In the genomic region with DNA sequence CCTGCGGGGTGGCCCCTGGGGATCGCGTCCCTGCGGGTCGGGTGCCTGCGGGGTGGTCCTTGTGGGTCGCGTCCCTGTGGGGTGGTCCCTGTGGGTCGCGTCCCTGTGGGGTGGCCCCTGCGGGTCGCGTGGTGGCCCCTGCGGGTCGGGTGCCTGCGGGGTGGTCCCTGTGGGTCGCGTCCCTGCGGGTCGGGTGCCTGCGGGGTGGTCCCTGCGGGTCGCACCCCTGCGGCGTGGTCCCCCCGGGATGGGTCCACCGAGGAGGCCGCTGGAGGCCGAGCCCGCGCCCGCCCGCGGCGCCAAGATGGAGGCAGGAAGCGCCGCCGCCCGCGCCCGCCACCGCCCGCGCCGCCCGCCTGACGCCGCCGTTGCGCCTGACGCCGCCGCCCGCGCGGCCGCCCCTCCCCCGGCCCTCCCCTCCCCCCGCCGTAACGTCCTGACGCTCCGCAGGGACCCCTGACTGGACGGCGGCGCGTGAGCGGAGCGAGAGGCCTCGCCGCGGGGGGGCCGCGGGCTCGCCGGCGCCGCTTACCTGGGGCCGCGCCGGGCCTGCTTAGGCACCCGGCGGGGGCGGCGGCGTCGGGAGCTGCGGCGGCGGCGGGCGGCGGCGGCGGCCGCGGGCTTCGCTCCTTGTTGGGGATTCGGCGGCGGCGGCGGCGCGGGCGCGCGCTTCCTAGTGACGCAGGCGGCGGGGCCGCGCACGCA, we compare ENCODE assay signal across 8 cellular contexts. TPM values are rescaled to one million over a fixed set of nuclear protein-coding genes. Genes with fewer than 3 reads are reported as not detected.
DNase-seq lines count a peak whose midpoint lies in the region; ATAC-seq and TF ChIP-seq lines count a peak whose summit lies in the region.

A gene with protein sequence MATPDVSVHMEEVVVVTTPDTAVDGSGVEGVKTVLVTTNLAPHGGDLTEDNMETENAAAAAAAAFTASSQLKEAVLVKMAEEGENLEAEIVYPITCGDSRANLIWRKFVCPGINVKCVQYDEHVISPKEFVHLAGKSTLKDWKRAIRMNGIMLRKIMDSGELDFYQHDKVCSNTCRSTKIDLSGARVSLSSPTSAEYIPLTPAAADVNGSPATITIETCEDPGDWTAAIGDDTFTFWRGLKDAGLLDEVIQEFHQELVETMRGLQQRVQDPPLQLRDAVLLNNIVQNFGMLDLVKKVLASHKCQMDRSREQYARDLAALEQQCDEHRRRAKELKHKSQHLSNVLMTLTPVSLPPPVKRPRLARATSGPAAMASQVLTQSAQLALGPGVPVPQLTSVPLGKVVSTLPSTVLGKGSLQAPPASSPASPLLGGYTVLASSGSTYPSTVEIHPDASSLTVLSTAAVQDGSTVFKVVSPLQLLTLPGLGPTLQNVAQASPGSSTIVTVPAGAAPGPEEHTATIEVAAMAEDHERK (minus strand): TSS at position 678 of the 705 bp plus-strand sequence. CDS start 7,704 bp downstream, outside the sequence.

- peak within 1 kb of the TSS; percentile 82 for H3K9ac ChIP-seq in muscle layer of colon (ENCODE audit: low read length)

- ATAC-seq in HG03159 (IDR thresholded peaks at IDR 0.05; ENCODE audit: unreplicated experiment): peak; percentile 44
- ATAC-seq in activated CD8-positive, alpha-beta memory T cell treated with anti-CD3 and anti-CD28 coated beads, Interleukin-2, amount 10 ng/mL, durations not matched to agents 7 days and 5 days: peak; percentile 41
- ATAC-seq in stimulated activated naive CD8-positive, alpha-beta T cell treated with anti-CD3 and anti-CD28 coated beads, Interleukin-15, amount 100 ng/mL, for 72 hours: peak; percentile 65

- H3K27ac Mint-ChIP-seq in activated CD8-positive, alpha-beta memory T cell treated with anti-CD3 and anti-CD28 coated beads, Interleukin-2, amount 10 ng/mL, durations not matched to agents 7 days and 5 days: peak within 1 kb of the TSS; percentile 92
- H3K27ac Mint-ChIP-seq in stimulated activated naive CD8-positive, alpha-beta T cell treated with anti-CD3 and anti-CD28 coated beads, Interleukin-15, amount 100 ng/mL, for 72 hours: peak within 1 kb of the TSS; percentile 94 to 99

- peaks cover 22% of the 10 kb centered on the region for H3K4me1 Mint-ChIP-seq in activated CD8-positive, alpha-beta memory T cell treated with anti-CD3 and anti-CD28 coated beads, Interleukin-2, amount 10 ng/mL, durations not matched to agents 7 days and 5 days
- peaks cover 53% of the 10 kb centered on the region for H3K4me1 Mint-ChIP-seq in stimulated activated naive CD8-positive, alpha-beta T cell treated with anti-CD3 and anti-CD28 coated beads, Interleukin-15, amount 100 ng/mL, for 72 hours

- CTCF ChIA-PET in activated CD8-positive, alpha-beta memory T cell treated with anti-CD3 and anti-CD28 coated beads, Interleukin-2, amount 10 ng/mL, durations not matched to agents 7 days and 5 days (lab: Charles Lee): interaction anchor here (0.6 to 1.9 kb wide), 7 partner anchors 12 to 89 kb away, joined by 3 to 14 read pairs (median 4); a partner anchor contains a TSS

- peak within 1 kb of the TSS; percentile 95 for H3K4me3 Mint-ChIP-seq in activated CD8-positive, alpha-beta memory T cell treated with anti-CD3 and anti-CD28 coated beads, Interleukin-2, amount 10 ng/mL, durations not matched to agents 7 days and 5 days
- H3K4me3 Mint-ChIP-seq in stimulated activated naive CD8-positive, alpha-beta T cell treated with anti-CD3 and anti-CD28 coated beads, Interleukin-15, amount 100 ng/mL, for 72 hours: peak within 1 kb of the TSS; percentile 91 to 98

- TF ChIP-seq POLR2A in GM18951 (IDR thresholded peaks at IDR 0.05; ENCODE audit: extremely low read depth, insufficient read depth, insufficient read length): peak; percentile 71
- no peak for TF ChIP-seq POLR2A in erythroblast (IDR thresholded peaks at IDR 0.05; ENCODE audit: low read length)

- peak; percentile 62 to 68 for DNase-seq in AML-193 (lab: John Stamatoyannopoulos, UW)
- peak; percentile 91 for DNase-seq in NCI-H82 (lab: John Stamatoyannopoulos, UW)
- peak; percentile 75 for DNase-seq in activated CD8-positive, alpha-beta memory T cell treated with anti-CD3 and anti-CD28 coated beads, Interleukin-2, amount 10 ng/mL, durations not matched to agents 7 days and 5 days
- peak; percentile 89 to 93 for DNase-seq in erythroblast (lab: John Stamatoyannopoulos, UW)
- DNase-seq in stimulated activated naive CD8-positive, alpha-beta T cell treated with anti-CD3 and anti-CD28 coated beads, Interleukin-15, amount 100 ng/mL, for 72 hours: peak in 1 of 2 donors; percentile 72

- H3K27me3 ChIP-seq in muscle layer of colon (ENCODE audit: control insufficient read depth in 1 of 2, insufficient read depth in 2 of 2, low read length in 2 of 2): no peaks in the 10 kb centered on the region

- peaks cover 12% of the 10 kb centered on the region for H3K36me3 Mint-ChIP-seq in activated CD8-positive, alpha-beta memory T cell treated with anti-CD3 and anti-CD28 coated beads, Interleukin-2, amount 10 ng/mL, durations not matched to agents 7 days and 5 days

- H3K36me3 ChIP-seq in muscle layer of colon (ENCODE audit: insufficient read depth, low read length): no peaks in the 10 kb centered on the region

- no peaks in the 10 kb centered on the region for H3K27me3 Mint-ChIP-seq in activated CD8-positive, alpha-beta memory T cell treated with anti-CD3 and anti-CD28 coated beads, Interleukin-2, amount 10 ng/mL, durations not matched to agents 7 days and 5 days
- no peaks in the 10 kb centered on the region for H3K27me3 Mint-ChIP-seq in stimulated activated naive CD8-positive, alpha-beta T cell treated with anti-CD3 and anti-CD28 coated beads, Interleukin-15, amount 100 ng/mL, for 72 hours

- H3K4me1 ChIP-seq in muscle layer of colon (ENCODE audit: insufficient read depth, low read length): peaks cover 10% of the 10 kb centered on the region

- peak within 1 kb of the TSS; percentile 97 for H3K27ac ChIP-seq in muscle layer of colon (ENCODE audit: low read depth, low read length)

- no peaks in the 10 kb centered on the region for H3K9me3 Mint-ChIP-seq in activated CD8-positive, alpha-beta memory T cell treated with anti-CD3 and anti-CD28 coated beads, Interleukin-2, amount 10 ng/mL, durations not matched to agents 7 days and 5 days (ENCODE audit: low read depth)
- H3K9me3 Mint-ChIP-seq in stimulated activated naive CD8-positive, alpha-beta T cell treated with anti-CD3 and anti-CD28 coated beads, Interleukin-15, amount 100 ng/mL, for 72 hours: no peaks in the 10 kb centered on the region

- in situ Hi-C loops in GM18951 (cut with MboI; ENCODE audit: low sequenced_read_pairs, unreplicated experiment): no loop called here

- H3K9me3 ChIP-seq in muscle layer of colon (ENCODE audit: low read length): no peaks in the 10 kb centered on the region

- peak within 1 kb of the TSS; percentile 79 to 99 for H3K4me3 ChIP-seq in muscle layer of colon (ENCODE audit: low read depth in 1 of 2, low read length in 2 of 2)

RNA-seq across cellular contexts. Expression of the gene that starts here (rescaled TPM):
- total RNA-seq in activated CD8-positive, alpha-beta memory T cell treated with anti-CD3 and anti-CD28 coated beads, Interleukin-2, amount 10 ng/mL, durations not matched to agents 7 days and 5 days: 10 to 100 TPM; 16.3 to 19.3 TPM
